Comparison of ENCODE assay signal across 23 cellular contexts in genomic region chr15:63538876-63539275, GRCh38. TPM values are rescaled to one million over a fixed set of nuclear protein-coding genes. Genes with fewer than 3 reads are reported as not detected.
A peak's percentile ranks its signal among the peaks of the same experiment; 100 is the strongest.
DNase-seq lines count a peak whose midpoint lies in the region; ATAC-seq, FAIRE-seq and TF ChIP-seq lines count a peak whose summit lies in the region.
"Had no signal": no experiment of that assay in that cellular context is flagged by ENCODE, and none has a peak within 500 bp of the region (broad histone marks: within the 10 kb centered on the region; RNA-seq: fewer than 3 reads in every experiment).

No MANE protein-coding gene starts in this region.

- H3K27me3 ChIP-seq in hepatocyte (no peaks in the 10 kb centered on the region), small intestine (ENCODE audit: control insufficient read depth in 2 of 2, insufficient read depth in 2 of 2, low read length in 2 of 2) (no peaks in the 10 kb centered on the region)

- H3K9me3 Mint-ChIP-seq in activated naive CD4-positive, alpha-beta T cell treated with anti-CD3 and anti-CD28 coated beads, Interleukin-2, amount 50 U/mL, for 24 hours: no peaks in the 10 kb centered on the region
- H3K9me3 Mint-ChIP-seq in memory B cell: no peaks in the 10 kb centered on the region
- H3K9me3 Mint-ChIP-seq: CD4-positive, alpha-beta T cell had no signal

- H3K27ac ChIP-seq in hepatocyte (no peak overlapping the region), small intestine (ENCODE audit: low read depth in 1 of 2, low read length in 1 of 2) (no peak overlapping the region)
- H3K27ac ChIP-seq: HL-60 had no signal

- H3K9me3 ChIP-seq in hepatocyte (ENCODE audit: low read depth) (no peaks in the 10 kb centered on the region), small intestine (ENCODE audit: control insufficient read depth, low read depth) (no peaks in the 10 kb centered on the region)
- H3K9me3 ChIP-seq: Caco-2 had no signal

- no peaks in the 10 kb centered on the region for H3K4me1 ChIP-seq in hepatocyte (ENCODE audit: insufficient read depth)
- H3K4me1 ChIP-seq in small intestine (ENCODE audit: control insufficient read depth in 2 of 2, insufficient read depth in 1 of 2, low read depth in 1 of 2, low read length in 1 of 2): peaks cover 0 to 5% of the 10 kb centered on the region in 2 donors
- H3K4me1 ChIP-seq: Caco-2 had no signal

- peaks cover 73% of the 10 kb centered on the region for H3K4me1 Mint-ChIP-seq in activated naive CD4-positive, alpha-beta T cell treated with anti-CD3 and anti-CD28 coated beads, Interleukin-2, amount 50 U/mL, for 24 hours
- H3K4me1 Mint-ChIP-seq in memory B cell: peaks cover 51% of the 10 kb centered on the region

- H3K36me3 ChIP-seq in hepatocyte (replicated peaks; ENCODE audit: insufficient read depth, low read depth) (no peaks in the 10 kb centered on the region), small intestine (ENCODE audit: control insufficient read depth in 2 of 2, insufficient read depth in 2 of 2, low read length in 2 of 2) (peaks cover 8 to 15% of the 10 kb centered on the region in 2 donors)

- peaks cover 23% of the 10 kb centered on the region for H3K36me3 Mint-ChIP-seq in activated naive CD4-positive, alpha-beta T cell treated with anti-CD3 and anti-CD28 coated beads, Interleukin-2, amount 50 U/mL, for 24 hours
- H3K36me3 Mint-ChIP-seq in memory B cell: peaks cover 21% of the 10 kb centered on the region

- peak overlapping the region; percentile 32 for H3K4me2 ChIP-seq in hepatocyte

- no peaks in the 10 kb centered on the region for H3K27me3 Mint-ChIP-seq in activated naive CD4-positive, alpha-beta T cell treated with anti-CD3 and anti-CD28 coated beads, Interleukin-2, amount 50 U/mL, for 24 hours
- H3K27me3 Mint-ChIP-seq in memory B cell: no peaks in the 10 kb centered on the region
- H3K27me3 Mint-ChIP-seq: CD4-positive, alpha-beta T cell had no signal

- FAIRE-seq in small intestine (lab: Jason Lieb, UNC): no peak
- FAIRE-seq: GM12878, GM19239, H54 had no signal

- ATAC-seq in memory B cell (ENCODE audit: low read depth): no peak
- no peak for ATAC-seq in GM19395 (IDR thresholded peaks at IDR 0.05; ENCODE audit: unreplicated experiment)
- ATAC-seq: GM12878, PC-3 had no signal

- no peak overlapping the region for H3K4me3 Mint-ChIP-seq in activated naive CD4-positive, alpha-beta T cell treated with anti-CD3 and anti-CD28 coated beads, Interleukin-2, amount 50 U/mL, for 24 hours
- H3K4me3 Mint-ChIP-seq in memory B cell: no peak overlapping the region
- H3K4me3 Mint-ChIP-seq: CD4-positive, alpha-beta T cell had no signal

- H3K27ac Mint-ChIP-seq in activated naive CD4-positive, alpha-beta T cell treated with anti-CD3 and anti-CD28 coated beads, Interleukin-2, amount 50 U/mL, for 24 hours: peak overlapping the region; percentile 74
- peak overlapping the region; percentile 87 for H3K27ac Mint-ChIP-seq in memory B cell

- H3K4me3 ChIP-seq in hepatocyte (no peak overlapping the region), small intestine (ENCODE audit: low read depth in 1 of 2, low read length in 2 of 2) (no peak overlapping the region), foreskin fibroblast (ENCODE audit: low read depth in 1 of 2, low read length in 2 of 2) (no peak overlapping the region)
- H3K4me3 ChIP-seq: GM12878 had no signal

- peaks cover 84% of the 10 kb centered on the region for H3K79me2 ChIP-seq in hepatocyte

- no peak for DNase-seq in activated naive CD4-positive, alpha-beta T cell (lab: John Stamatoyannopoulos, UW)
- no peak for DNase-seq in hepatocyte (ENCODE audit: low spot score)
- DNase-seq in memory B cell (ENCODE audit: low spot score in 2 of 2): no peak
- DNase-seq in NCI-H1105 (lab: John Stamatoyannopoulos, UW): no peak
- DNase-seq in small intestine: no peak
- no peak for DNase-seq in foreskin fibroblast
- DNase-seq: Caco-2; CD4-positive, alpha-beta T cell; IMR-90; Karpas-422; NCI-H1436; NCI-H1930; NCI-H345; NCI-H524 treated with DMSO at 0.1 percent for 48 hours; PC-3; SIG-M5 had no signal

- WGBS in hepatocyte (ENCODE audit: low lambda C conversion rate, missing lambda C conversion rate): 80% methylated on average over 3 of the region's 3 CpGs
- 67 to 73% (median 72%) methylated on average over 3 of the region's 3 CpGs for WGBS in small intestine, 3 donors

- H2AFZ ChIP-seq in hepatocyte: no peak overlapping the region

- no peaks in the 10 kb centered on the region for H3K9me2 ChIP-seq in hepatocyte (replicated peaks; ENCODE audit: insufficient read depth)

- no peak for TF ChIP-seq CTCF in hepatocyte (IDR thresholded peaks at IDR 0.05; ENCODE audit: poor library complexity)
- TF ChIP-seq CTCF in foreskin fibroblast (IDR thresholded peaks at IDR 0.05; ENCODE audit: low read depth, low read length): no peak

- H4K20me1 ChIP-seq in hepatocyte (ENCODE audit: insufficient read depth, poor library complexity, severe bottlenecking): peaks cover 10% of the 10 kb centered on the region

RNA-seq across cellular contexts. Expression of gene USP3, which starts 34.5 kb away (rescaled TPM):
- 55.4 and 61.2 TPM in 2 replicates for total RNA-seq in hepatocyte
- 25.7 and 30.5 TPM in 2 replicates for polyA plus RNA-seq in hepatocyte
- 10 to 100 TPM; 24.7 to 30.0 (median 27.8) TPM for polyA plus RNA-seq in small intestine

RNA-seq across cellular contexts. Expression of gene FBXL22, which starts 58.3 kb away (rescaled TPM):
- total RNA-seq in hepatocyte: 0.60 and 0.76 TPM in 2 replicates
- polyA plus RNA-seq in hepatocyte: 1.3 and 1.4 TPM in 2 replicates
- 1 to 10 TPM in 1 of 3 donors, not detected in 2; 2.1 TPM for polyA plus RNA-seq in small intestine
- total RNA-seq: A172, Caco-2 had no signal
